In genomic region chr10:59611048-59611447, GRCh38 we compare ENCODE assay signal across 30 cellular contexts.
"Had no signal": no experiment of that assay in that cellular context is flagged by ENCODE, and none has a peak within 500 bp of the region (broad histone marks: within the 10 kb centered on the region; RNA-seq: fewer than 3 reads in every experiment).

No MANE protein-coding gene starts in this region.

- DNase-seq: activated CD4-positive, alpha-beta T cell treated with anti-CD3 and anti-CD28 coated beads, Interleukin-2, amount 10 ng/mL, durations not matched to agents 7 days and 5 days; activated CD4-positive, CD25-positive, alpha-beta regulatory T cell treated with anti-CD3 and anti-CD28 coated beads, Interleukin-2, amount 50 U/mL, for 72 hours; activated CD8-positive, alpha-beta memory T cell treated with anti-CD3 and anti-CD28 coated beads, Interleukin-2, amount 10 ng/mL, durations not matched to agents 7 days and 5 days; activated CD8-positive, alpha-beta T cell treated with anti-CD3 and anti-CD28 coated beads for 36 hours; activated gamma-delta T cell; activated naive CD4-positive, alpha-beta T cell treated with anti-CD3 and anti-CD28 coated beads, Interleukin-2, amount 50 U/mL, for 16 hours; activated T-cell treated with anti-CD3 and anti-CD28 coated beads for 4 hours; aorta; central memory CD4-positive, alpha-beta T cell; colonic mucosa; dorsolateral prefrontal cortex; effector memory CD8-positive, alpha-beta T cell; glutamatergic neuron; immature natural killer cell; left ventricle myocardium inferior; naive thymus-derived CD4-positive, alpha-beta T cell; occipital lobe; retina; sigmoid colon; stimulated activated CD4-positive, alpha-beta T cell treated with anti-CD3 and anti-CD28 coated beads, Interleukin-2, amount 100 ng/mL, for 48 hours; stimulated activated CD8-positive, alpha-beta memory T cell treated with anti-CD3 and anti-CD28 coated beads, Interleukin-4, amount 100 ng/mL, for 48 hours; stimulated activated naive B cell treated with anti-CD40 and anti-IgM and Interleukin-4, amounts not matched to agents 10 μg/mL and 1 μg/mL and 100 μg/mL, for 72 hours; T-helper 17 cell; upper lobe of left lung had no signal

- H3K27me3 ChIP-seq: colonic mucosa, dorsolateral prefrontal cortex, hepatocyte, sigmoid colon, upper lobe of left lung had no signal

- H3K4me1 Mint-ChIP-seq: activated CD4-positive, alpha-beta T cell treated with anti-CD3 and anti-CD28 coated beads, Interleukin-2, amount 10 ng/mL, durations not matched to agents 7 days and 5 days; activated CD8-positive, alpha-beta memory T cell treated with anti-CD3 and anti-CD28 coated beads, Interleukin-2, amount 10 ng/mL, durations not matched to agents 7 days and 5 days; immature natural killer cell; naive thymus-derived CD4-positive, alpha-beta T cell; neural crest cell; stimulated activated naive B cell treated with anti-CD40 and anti-IgM and Interleukin-4, amounts not matched to agents 10 μg/mL and 1 μg/mL and 100 μg/mL, for 72 hours; T-helper 17 cell had no signal

- H3K27ac ChIP-seq: colonic mucosa, dorsolateral prefrontal cortex, hepatocyte, left ventricle myocardium inferior, sigmoid colon, thoracic aorta, upper lobe of left lung, VCaP had no signal

- H3K27ac Mint-ChIP-seq: activated CD4-positive, alpha-beta T cell treated with anti-CD3 and anti-CD28 coated beads, Interleukin-2, amount 10 ng/mL, durations not matched to agents 7 days and 5 days; activated CD8-positive, alpha-beta memory T cell treated with anti-CD3 and anti-CD28 coated beads, Interleukin-2, amount 10 ng/mL, durations not matched to agents 7 days and 5 days; activated CD8-positive, alpha-beta T cell treated with anti-CD3 and anti-CD28 coated beads for 36 hours; activated T-helper 1 cell treated with anti-CD3 and anti-CD28 coated beads, Interleukin-12 subunit alpha, Interleukin-12 subunit beta, Interleukin-2, Interleukin-4 antibody, amounts not matched to agents 30 ng/mL and 10 ng/mL and 1 ng/mL, durations not matched to agents 14 hours and 24 hours and 36 hours; effector memory CD8-positive, alpha-beta T cell; immature natural killer cell; naive thymus-derived CD4-positive, alpha-beta T cell; stimulated activated naive B cell treated with anti-CD40 and anti-IgM and Interleukin-4, amounts not matched to agents 10 μg/mL and 1 μg/mL and 100 μg/mL, for 72 hours; T-helper 17 cell had no signal

- ATAC-seq: activated CD8-positive, alpha-beta memory T cell treated with anti-CD3 and anti-CD28 coated beads, Interleukin-2, amount 10 ng/mL, durations not matched to agents 7 days and 5 days; activated CD8-positive, alpha-beta T cell treated with anti-CD3 and anti-CD28 coated beads for 36 hours; effector memory CD8-positive, alpha-beta T cell; esophagus mucosa; naive thymus-derived CD4-positive, alpha-beta T cell; stimulated activated naive B cell treated with anti-CD40 and anti-IgM and Interleukin-4, amounts not matched to agents 10 μg/mL and 1 μg/mL and 100 μg/mL, for 72 hours; T-helper 17 cell had no signal

- H3K4me3 Mint-ChIP-seq: activated CD4-positive, alpha-beta T cell treated with anti-CD3 and anti-CD28 coated beads, Interleukin-2, amount 10 ng/mL, durations not matched to agents 7 days and 5 days; activated CD8-positive, alpha-beta memory T cell treated with anti-CD3 and anti-CD28 coated beads, Interleukin-2, amount 10 ng/mL, durations not matched to agents 7 days and 5 days; activated CD8-positive, alpha-beta T cell treated with anti-CD3 and anti-CD28 coated beads for 36 hours; activated T-helper 1 cell treated with anti-CD3 and anti-CD28 coated beads, Interleukin-12 subunit alpha, Interleukin-12 subunit beta, Interleukin-2, Interleukin-4 antibody, amounts not matched to agents 30 ng/mL and 10 ng/mL and 1 ng/mL, durations not matched to agents 14 hours and 24 hours and 36 hours; effector memory CD8-positive, alpha-beta T cell; immature natural killer cell; naive thymus-derived CD4-positive, alpha-beta T cell; neural crest cell; stimulated activated naive B cell treated with anti-CD40 and anti-IgM and Interleukin-4, amounts not matched to agents 10 μg/mL and 1 μg/mL and 100 μg/mL, for 72 hours; T-helper 17 cell had no signal

- H3K9me3 Mint-ChIP-seq: activated CD4-positive, alpha-beta T cell treated with anti-CD3 and anti-CD28 coated beads, Interleukin-2, amount 10 ng/mL, durations not matched to agents 7 days and 5 days; activated CD8-positive, alpha-beta T cell treated with anti-CD3 and anti-CD28 coated beads for 36 hours; activated T-helper 1 cell treated with anti-CD3 and anti-CD28 coated beads, Interleukin-12 subunit alpha, Interleukin-12 subunit beta, Interleukin-2, Interleukin-4 antibody, amounts not matched to agents 30 ng/mL and 10 ng/mL and 1 ng/mL, durations not matched to agents 14 hours and 24 hours and 36 hours; effector memory CD8-positive, alpha-beta T cell; naive thymus-derived CD4-positive, alpha-beta T cell; neural crest cell; stimulated activated naive B cell treated with anti-CD40 and anti-IgM and Interleukin-4, amounts not matched to agents 10 μg/mL and 1 μg/mL and 100 μg/mL, for 72 hours had no signal

- H3K9me3 ChIP-seq: colonic mucosa, left ventricle myocardium inferior, sigmoid colon, thoracic aorta, upper lobe of left lung had no signal

- H3K36me3 Mint-ChIP-seq: activated CD8-positive, alpha-beta memory T cell treated with anti-CD3 and anti-CD28 coated beads, Interleukin-2, amount 10 ng/mL, durations not matched to agents 7 days and 5 days; immature natural killer cell; naive thymus-derived CD4-positive, alpha-beta T cell; stimulated activated naive B cell treated with anti-CD40 and anti-IgM and Interleukin-4, amounts not matched to agents 10 μg/mL and 1 μg/mL and 100 μg/mL, for 72 hours had no signal

- H3K36me3 ChIP-seq: colonic mucosa, left ventricle myocardium inferior, sigmoid colon, thoracic aorta, upper lobe of left lung had no signal

- H3K4me2 ChIP-seq: hepatocyte had no signal

- H3K79me2 ChIP-seq: hepatocyte had no signal

- H3K4me1 ChIP-seq: colonic mucosa, left ventricle myocardium inferior, upper lobe of left lung had no signal

- H3K4me3 ChIP-seq: colonic mucosa, dorsolateral prefrontal cortex, hepatocyte, left ventricle myocardium inferior, sigmoid colon, thoracic aorta, upper lobe of left lung had no signal

- H2AFZ ChIP-seq: hepatocyte had no signal
